ENCODE assay signal across 15 cellular contexts in the genomic region with DNA sequence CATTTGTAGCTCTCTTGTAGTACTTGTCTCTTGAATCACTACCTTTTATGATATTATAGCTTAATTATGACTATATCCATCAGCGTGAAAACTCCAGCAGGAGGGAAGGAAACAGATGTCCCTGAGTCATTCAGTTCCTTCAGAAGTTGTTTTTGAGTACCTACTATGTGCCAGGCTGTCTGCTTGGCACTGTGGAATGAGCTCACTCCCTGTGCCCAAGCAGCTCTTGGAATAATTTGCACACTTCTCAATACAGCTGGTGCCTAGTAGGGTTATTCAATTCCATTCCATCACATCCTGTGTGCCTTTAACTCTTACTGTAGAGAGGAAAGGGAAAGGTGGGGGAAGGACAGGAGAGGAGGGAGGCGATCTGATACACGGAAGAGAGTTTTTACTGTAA.
"Had no signal": no experiment of that assay in that cellular context is flagged by ENCODE, and none has a peak within 500 bp of the region (broad histone marks: within the 10 kb centered on the region; RNA-seq: fewer than 3 reads in every experiment).

No MANE protein-coding gene starts in this region.

- H3K4me1 ChIP-seq: breast epithelium, esophagus squamous epithelium had no signal

- DNase-seq: activated CD4-positive, alpha-beta T cell treated with anti-CD3 and anti-CD28 coated beads, Interleukin-2, amount 50 U/mL, for 4 hours; esophagus squamous epithelium; foreskin fibroblast; lower lobe of right lung; midbrain; natural killer cell; transverse colon had no signal

- H3K4me3 ChIP-seq: breast epithelium, dorsolateral prefrontal cortex, esophagus squamous epithelium, lower lobe of right lung, right atrium auricular region, smooth muscle cell, transverse colon had no signal

- H3K9me3 Mint-ChIP-seq: activated naive CD4-positive, alpha-beta T cell treated with anti-CD3 and anti-CD28 coated beads, Interleukin-2, amount 10 ng/mL, durations not matched to agents 7 days and 5 days; activated T-helper 1 cell treated with anti-CD3 and anti-CD28 coated beads, Interleukin-12 subunit alpha, Interleukin-12 subunit beta, Interleukin-2, Interleukin-4 antibody, amounts not matched to agents 30 ng/mL and 10 ng/mL and 1 ng/mL, durations not matched to agents 14 hours and 24 hours and 36 hours; natural killer cell; stimulated activated effector memory CD8-positive, alpha-beta T cell treated with anti-CD3 and anti-CD28 coated beads, Interleukin-12 subunit alpha, Interleukin-12 subunit beta, amount 100 ng/mL, for 72 hours had no signal

- H3K4me3 Mint-ChIP-seq: activated naive CD4-positive, alpha-beta T cell treated with anti-CD3 and anti-CD28 coated beads, Interleukin-2, amount 10 ng/mL, durations not matched to agents 7 days and 5 days; activated T-helper 1 cell treated with anti-CD3 and anti-CD28 coated beads, Interleukin-12 subunit alpha, Interleukin-12 subunit beta, Interleukin-2, Interleukin-4 antibody, amounts not matched to agents 30 ng/mL and 10 ng/mL and 1 ng/mL, durations not matched to agents 14 hours and 24 hours and 36 hours; natural killer cell; stimulated activated effector memory CD8-positive, alpha-beta T cell treated with anti-CD3 and anti-CD28 coated beads, Interleukin-12 subunit alpha, Interleukin-12 subunit beta, amount 100 ng/mL, for 72 hours had no signal

- H3K27ac Mint-ChIP-seq: stimulated activated effector memory CD8-positive, alpha-beta T cell treated with anti-CD3 and anti-CD28 coated beads, Interleukin-12 subunit alpha, Interleukin-12 subunit beta, amount 100 ng/mL, for 72 hours had no signal

- H3K4me2 ChIP-seq: smooth muscle cell had no signal

- H3K27me3 Mint-ChIP-seq: activated naive CD4-positive, alpha-beta T cell treated with anti-CD3 and anti-CD28 coated beads, Interleukin-2, amount 10 ng/mL, durations not matched to agents 7 days and 5 days had no signal

- ATAC-seq: activated CD4-positive, CD25-positive, alpha-beta regulatory T cell treated with anti-CD3 and anti-CD28 coated beads, Interleukin-2, amount 50 U/mL, for 24 hours; lower lobe of right lung; stimulated activated effector memory CD8-positive, alpha-beta T cell treated with anti-CD3 and anti-CD28 coated beads, Interleukin-12 subunit alpha, Interleukin-12 subunit beta, amount 100 ng/mL, for 72 hours had no signal

- H3K36me3 ChIP-seq: breast epithelium had no signal

- H3K27ac ChIP-seq: breast epithelium, esophagus squamous epithelium, lower lobe of right lung, transverse colon had no signal

- H3K27me3 ChIP-seq: breast epithelium, dorsolateral prefrontal cortex, esophagus squamous epithelium, right atrium auricular region, transverse colon had no signal
